Comparison of ENCODE assay signal across 1 cellular context in genomic region chr6:75850026-75850385, GRCh38.
TF ChIP-seq lines count a peak whose summit lies in the region.

No MANE protein-coding gene starts in this region.

TF ChIP-seq in GM23338, 12 proteins besides CTCF, POLR2A, EP300 and RAD21 (continued from another document):
- TF ChIP-seq POLR2AphosphoS5 (IDR thresholded peaks at IDR 0.05; ENCODE audit: low read depth), result no peak
- no peak for TF ChIP-seq REST (IDR thresholded peaks at IDR 0.05; ENCODE audit: unreplicated experiment)
